ENCODE assay signal across 28 cellular contexts in the genomic region with DNA sequence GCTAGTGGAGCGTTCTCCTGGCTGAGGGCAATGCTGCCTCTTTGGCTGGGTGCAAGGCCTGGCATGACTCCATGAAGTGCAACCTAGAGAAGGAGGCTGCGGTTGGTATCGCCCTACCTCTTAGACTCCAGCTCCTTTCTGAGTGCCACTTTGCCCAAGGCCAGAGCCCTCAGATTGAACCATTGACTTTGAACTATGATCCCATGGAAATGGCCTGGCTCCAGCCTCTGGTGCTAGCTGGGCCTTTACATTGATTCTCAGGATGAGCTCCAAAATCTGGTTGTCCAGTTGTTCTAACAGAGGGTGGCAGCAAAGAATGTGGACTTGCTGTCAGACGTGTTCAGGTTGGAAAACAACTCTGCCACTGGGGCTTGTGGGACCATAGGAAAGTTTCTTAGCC. TPM values are rescaled to one million over a fixed set of nuclear protein-coding genes. Genes with fewer than 3 reads are reported as not detected.
DNase-seq lines count a peak whose midpoint lies in the region; ATAC-seq, FAIRE-seq and TF ChIP-seq lines count a peak whose summit lies in the region.
"Had no signal": no experiment of that assay in that cellular context is flagged by ENCODE, and none has a peak within 500 bp of the region (broad histone marks: within the 10 kb centered on the region; RNA-seq: fewer than 3 reads in every experiment).

No MANE protein-coding gene starts in this region.

- H3K27me3 ChIP-seq in SK-N-SH (ENCODE audit: insufficient read depth) (no peaks in the 10 kb centered on the region), brain microvascular endothelial cell (replicated peaks) (no peaks in the 10 kb centered on the region), HepG2 (ENCODE audit: control insufficient read depth in 1 of 2, insufficient read depth in 2 of 2, low read length in 2 of 2) (peaks cover 2 to 22% of the 10 kb centered on the region in 2 experiments; a peak in 2 of 5 replicates), smooth muscle cell (ENCODE audit: low read depth) (no peaks in the 10 kb centered on the region), ascending aorta (no peaks in the 10 kb centered on the region)
- H3K27me3 ChIP-seq: SJSA1 had no signal

- no peaks in the 10 kb centered on the region for H3K9me3 Mint-ChIP-seq in activated CD8-positive, alpha-beta T cell treated with anti-CD3 and anti-CD28 coated beads for 36 hours

- H3K79me2 ChIP-seq in SK-N-SH (ENCODE audit: insufficient read depth) (no peaks in the 10 kb centered on the region), HepG2 (ENCODE audit: insufficient read depth, low read length) (no peaks in the 10 kb centered on the region), smooth muscle cell (ENCODE audit: low read depth) (no peaks in the 10 kb centered on the region)

- TF ChIP-seq POLR2A in HepG2 (IDR thresholded peaks at IDR 0.05; ENCODE audit: insufficient read depth in 1 of 2, low read depth in 2 of 2, low read length in 2 of 2) = no peak

- in situ Hi-C loops in brain microvascular endothelial cell (cut with HindIII; ENCODE audit: low pct_ligation_motif_present, low sequenced_read_pairs) (no loop called here), HepG2 (cut with HindIII; ENCODE audit: extremely low pct_ligation_motif_present, low pct_unique_long_range_greater_than_20kb) (no loop called here)

- H3K4me2 ChIP-seq in SK-N-SH (no peak overlapping the region), HepG2 (ENCODE audit: low read depth, low read length) (no peak overlapping the region), smooth muscle cell (no peak overlapping the region)
- H3K4me2 ChIP-seq: GM23338 had no signal

- CTCF ChIA-PET in SK-N-SH (lab: Yijun Ruan, JAX) (interaction anchor here (0.8 to 1.9 kb wide), 3 partner anchors 14 to 165 kb away, joined by 3 to 7 read pairs (median 5); no protein-coding TSS in a partner anchor), HepG2 (lab: Yijun Ruan, JAX; ENCODE audit: low intra/inter-chr PET ratio, low total read pairs) (interaction anchor here (0.7 to 1.8 kb wide), 2 partner anchors 151 to 165 kb away, joined by 3 to 8 read pairs; no protein-coding TSS in a partner anchor)
- CTCF ChIA-PET in activated CD8-positive, alpha-beta T cell treated with anti-CD3 and anti-CD28 coated beads for 36 hours (lab: Charles Lee) = interaction anchor here (1.2 kb wide), 1 partner anchor 14 kb away, joined by 3 read pairs; no protein-coding TSS in a partner anchor

- no peaks in the 10 kb centered on the region for H3K36me3 Mint-ChIP-seq in activated CD8-positive, alpha-beta T cell treated with anti-CD3 and anti-CD28 coated beads for 36 hours (ENCODE audit: low read depth)
- H3K36me3 Mint-ChIP-seq: CD8-positive, alpha-beta memory T cell; IgD-negative memory B cell had no signal

- H3K9me2 ChIP-seq in SK-N-SH = no peaks in the 10 kb centered on the region

- DNase-seq in SK-N-SH (no peak), brain microvascular endothelial cell (no peak), HepG2 (ENCODE audit: low spot score) (peak; percentile 52), smooth muscle cell (lab: John Stamatoyannopoulos, UW; ENCODE audit: unreplicated experiment) (no peak), A172 (ENCODE audit: low spot score) (no peak), ascending aorta (ENCODE audit: low spot score in 2 of 2) (no peak)
- DNase-seq in activated CD8-positive, alpha-beta T cell treated with anti-CD3 and anti-CD28 coated beads for 36 hours = no peak
- DNase-seq: CD8-positive, alpha-beta memory T cell; DMS53; GDM1; MV-4-11; NCI-H1105 treated with DMSO at 0.1 percent for 48 hours; NCI-H1694; NCI-H2081; NCI-H2171; NCI-H345; NCI-H524; NCI-H82 had no signal

- no peak overlapping the region for H3K4me3 Mint-ChIP-seq in activated CD8-positive, alpha-beta T cell treated with anti-CD3 and anti-CD28 coated beads for 36 hours
- H3K4me3 Mint-ChIP-seq: CD8-positive, alpha-beta memory T cell; GM23338 had no signal

- H3K4me3 ChIP-seq in SK-N-SH (ENCODE audit: low read depth in 2 of 2, low read length in 1 of 2) (no peak overlapping the region), brain microvascular endothelial cell (ENCODE audit: low read depth, low read length) (no peak overlapping the region), HepG2 (replicated peaks in 1 of 3; ENCODE audit: insufficient read depth in 1 of 3, low read depth in 2 of 3, low read length in 3 of 3) (no peak overlapping the region), smooth muscle cell (no peak overlapping the region), ascending aorta (no peak overlapping the region)
- H3K4me3 ChIP-seq: GM23338, HAP-1, SJSA1 had no signal

- H3F3A ChIP-seq in SK-N-SH (replicated peaks; ENCODE audit: insufficient read depth) = no peaks in the 10 kb centered on the region
- H3F3A ChIP-seq in smooth muscle cell (ENCODE audit: low read depth) = no peaks in the 10 kb centered on the region

- no TSS peak for BruUV-seq in HepG2 (replicated peaks; lab: Mats Ljungman, UMichigan)

- POLR2A ChIA-PET in SK-N-SH (lab: Yijun Ruan, JAX) = no interaction called here
- POLR2A ChIA-PET in HepG2 (lab: Yijun Ruan, JAX) = interaction anchor here (0.7 to 1.9 kb wide), 8 partner anchors 12 to 165 kb away, joined by 3 to 11 read pairs (median 4); partner anchors contain the start of gene SMOC1
- POLR2A ChIA-PET in activated CD8-positive, alpha-beta T cell treated with anti-CD3 and anti-CD28 coated beads for 36 hours (lab: Charles Lee) = no interaction called here

- H3K9me3 ChIP-seq in SK-N-SH (no peaks in the 10 kb centered on the region), HepG2 (ENCODE audit: low read length) (peaks cover 10% of the 10 kb centered on the region), smooth muscle cell (replicated peaks; ENCODE audit: low read depth) (no peaks in the 10 kb centered on the region), ascending aorta (no peaks in the 10 kb centered on the region)
- H3K9me3 ChIP-seq: HAP-1, SJSA1 had no signal

- TF ChIP-seq RAD21 in SK-N-SH (IDR thresholded peaks at IDR 0.05; ENCODE audit: low read length) (0 out of 2 replicates have a peak, but pooled peaks have one; percentile 14), HepG2 (CRISPR knock-in tag; IDR thresholded peaks at IDR 0.05) (peak; percentile 78)

- no peak overlapping the region for H3K9ac ChIP-seq in SK-N-SH
- H3K9ac ChIP-seq in HepG2 (ENCODE audit: insufficient read depth, low read depth, low read length) = no peak overlapping the region
- H3K9ac ChIP-seq in smooth muscle cell (ENCODE audit: low read depth) = no peak overlapping the region

- H2AFZ ChIP-seq in SK-N-SH (ENCODE audit: low read depth) = no peak overlapping the region
- no peak overlapping the region for H2AFZ ChIP-seq in HepG2 (ENCODE audit: low read length)
- no peak overlapping the region for H2AFZ ChIP-seq in smooth muscle cell (ENCODE audit: low read depth)
- H2AFZ ChIP-seq: GM23338 had no signal

- TF ChIP-seq EP300 in SK-N-SH (IDR thresholded peaks at IDR 0.05; ENCODE audit: borderline replicate concordance in 1 of 2, low read depth in 1 of 2, low read length in 1 of 2) (no peak), HepG2 (IDR thresholded peaks at IDR 0.05; ENCODE audit: low read depth in 2 of 2, low read length in 2 of 2) (no peak), HepG2 (CRISPR knock-in tag; IDR thresholded peaks at IDR 0.05; ENCODE audit: borderline replicate concordance) (no peak)

- no peak overlapping the region for H3K27ac Mint-ChIP-seq in activated CD8-positive, alpha-beta T cell treated with anti-CD3 and anti-CD28 coated beads for 36 hours
- H3K27ac Mint-ChIP-seq: CD8-positive, alpha-beta memory T cell; GM23338; IgD-negative memory B cell had no signal

- TF ChIP-seq CTCF in SK-N-SH (IDR thresholded peaks at IDR 0.05) = no peak
- TF ChIP-seq CTCF in brain microvascular endothelial cell (IDR thresholded peaks at IDR 0.05; ENCODE audit: low read depth, low read length, missing control alignments) = peak; percentile 18
- peak; percentile 79 for TF ChIP-seq CTCF in HepG2 (CRISPR knock-in tag; IDR thresholded peaks at IDR 0.05)
- no peak for TF ChIP-seq CTCF in activated CD8-positive, alpha-beta T cell treated with anti-CD3 and anti-CD28 coated beads for 36 hours (IDR thresholded peaks at IDR 0.05)
- TF ChIP-seq CTCF in smooth muscle cell (IDR thresholded peaks at IDR 0.05; ENCODE audit: borderline replicate concordance, insufficient read depth, poor library complexity, severe bottlenecking) = no peak
- no peak for TF ChIP-seq CTCF in ascending aorta (IDR thresholded peaks at IDR 0.05)

- H3K27ac ChIP-seq in SK-N-SH (ENCODE audit: low read depth in 2 of 2, low read length in 1 of 2) = no peak overlapping the region
- H3K27ac ChIP-seq in brain microvascular endothelial cell = no peak overlapping the region
- no peak overlapping the region for H3K27ac ChIP-seq in HepG2 (ENCODE audit: extremely low read length, insufficient read depth, low read length)
- H3K27ac ChIP-seq in smooth muscle cell (ENCODE audit: low read depth) = no peak overlapping the region
- no peak overlapping the region for H3K27ac ChIP-seq in ascending aorta
- H3K27ac ChIP-seq: 22Rv1, C4-2B, SJSA1 had no signal

- intact Hi-C loops in HepG2 (cut with micrococcal nuclease; ENCODE audit: unreplicated experiment) (loop anchor here (2.0 kb wide), 1 partner anchor 214 kb away; no protein-coding TSS in a partner anchor), ascending aorta (cut with DNase I) (no loop called here)
- intact Hi-C loops in activated CD8-positive, alpha-beta T cell treated with anti-CD3 and anti-CD28 coated beads for 36 hours (cut with micrococcal nuclease) = no loop called here

- WGBS in SK-N-SH (ENCODE audit: low lambda C conversion rate) = 41% methylated on average over 4 of the region's 4 CpGs
- 64% methylated on average over 4 of the region's 4 CpGs for WGBS in HepG2 (ENCODE audit: low lambda C conversion rate)
- WGBS in smooth muscle cell (ENCODE audit: low lambda C conversion rate) = 97% methylated on average over 4 of the region's 4 CpGs

- H3K36me3 ChIP-seq in SK-N-SH (replicated peaks in 1 of 2; ENCODE audit: control insufficient read depth in 1 of 2, insufficient read depth in 2 of 2, low read length in 1 of 2) (no peaks in the 10 kb centered on the region), brain microvascular endothelial cell (replicated peaks) (no peaks in the 10 kb centered on the region), HepG2 (replicated peaks in 1 of 2; ENCODE audit: control insufficient read depth in 1 of 2, insufficient read depth in 2 of 2, low read length in 2 of 2) (no peaks in the 10 kb centered on the region), smooth muscle cell (ENCODE audit: low read depth) (no peaks in the 10 kb centered on the region), ascending aorta (no peaks in the 10 kb centered on the region)
- H3K36me3 ChIP-seq: HAP-1, SJSA1 had no signal

- H3K27me3 Mint-ChIP-seq in activated CD8-positive, alpha-beta T cell treated with anti-CD3 and anti-CD28 coated beads for 36 hours = peaks cover 12% of the 10 kb centered on the region

- no peaks in the 10 kb centered on the region for H3K4me1 Mint-ChIP-seq in activated CD8-positive, alpha-beta T cell treated with anti-CD3 and anti-CD28 coated beads for 36 hours (ENCODE audit: low read depth)
- H3K4me1 Mint-ChIP-seq: CD8-positive, alpha-beta memory T cell; IgD-negative memory B cell had no signal

- H4K20me1 ChIP-seq in SK-N-SH (ENCODE audit: insufficient read depth) = no peaks in the 10 kb centered on the region
- H4K20me1 ChIP-seq in HepG2 (ENCODE audit: insufficient read depth, low read length) = no peaks in the 10 kb centered on the region
- H4K20me1 ChIP-seq in smooth muscle cell (ENCODE audit: low read depth) = no peaks in the 10 kb centered on the region

- FAIRE-seq in HepG2 (lab: Jason Lieb, UNC) = peak; percentile 72
- FAIRE-seq: RCC 7860 had no signal

- no peak for ATAC-seq in SK-N-SH treated with all-trans-retinoic acid at 6 μM for 48 hours
- peak; percentile 83 for ATAC-seq in HepG2
- no peak for ATAC-seq in activated CD8-positive, alpha-beta T cell treated with anti-CD3 and anti-CD28 coated beads for 36 hours
- ATAC-seq: GM23338, Right ventricle myocardium inferior had no signal

- H3K4me1 ChIP-seq in SK-N-SH (ENCODE audit: control insufficient read depth in 1 of 2, insufficient read depth in 2 of 2, low read depth in 1 of 2, low read length in 1 of 2) = no peaks in the 10 kb centered on the region; a peak in 1 of 4 replicates
- H3K4me1 ChIP-seq in HepG2 (ENCODE audit: insufficient read depth, low read length) = peaks cover 37% of the 10 kb centered on the region
- H3K4me1 ChIP-seq in smooth muscle cell (ENCODE audit: low read depth) = peaks cover 12% of the 10 kb centered on the region
- H3K4me1 ChIP-seq in ascending aorta = no peaks in the 10 kb centered on the region
- H3K4me1 ChIP-seq: HAP-1, SJSA1 had no signal

RNA-seq across cellular contexts. Expression of gene SMOC1, which starts 16.1 kb away (rescaled TPM):
- polyA plus RNA-seq in SK-N-SH (2012; rRNA removed) (not detected in 2 replicates), HepG2 (2011; rRNA removed) (35.6 and 42.1 TPM in 2 replicates), smooth muscle cell (0.53 and 1.6 TPM in 2 replicates)
- polyA plus RNA-seq in SK-N-SH (2012; cell fraction: cytosol; rRNA removed) = 0.01 TPM in 1 of 2 replicates, not detected in the other
- polyA plus RNA-seq in SK-N-SH (2012; cell fraction: nucleus; rRNA removed) = 0.06 TPM in 1 of 2 replicates, not detected in the other
- total RNA-seq in HepG2 (2016; rRNA removed; fragmentation: Illumina TruSeq; extraction: Trizol) (7.3 and 17.8 TPM in 2 replicates), smooth muscle cell (3.8 and 6.3 TPM in 2 replicates), ascending aorta (16.6 TPM)
- 9.0 and 10.2 TPM in 2 replicates for total RNA-seq in HepG2 (2016; cell fraction: cytosol; rRNA removed; fragmentation: Illumina TruSeq; extraction: Trizol; ENCODE audit: low read depth)
- total RNA-seq in HepG2 (2016; cell fraction: insoluble cytoplasmic fraction; rRNA removed; fragmentation: Illumina TruSeq; extraction: Trizol) = 6.2 and 18.0 TPM in 2 replicates
- total RNA-seq in HepG2 (2016; cell fraction: membrane; rRNA removed; fragmentation: Illumina TruSeq; extraction: Trizol) = 6.9 and 8.3 TPM in 2 replicates
- total RNA-seq in HepG2 (2016; cell fraction: nucleus; rRNA removed; fragmentation: Illumina TruSeq; extraction: Trizol) = 20.7 and 28.1 TPM in 2 replicates
- 32.2 and 39.1 TPM in 2 replicates for polyA plus RNA-seq in HepG2 (2011; cell fraction: cytosol; rRNA removed)
- 47.2 and 50.5 TPM in 2 replicates for polyA plus RNA-seq in HepG2 (2011; cell fraction: nucleus; rRNA removed)
- polyA plus RNA-seq in HepG2 (2012) = 31.2 and 40.4 TPM in 2 replicates
- polyA plus RNA-seq in HepG2 (2016; cell fraction: cytosol; fragmentation: Illumina TruSeq; extraction: Trizol; ENCODE audit: low read depth) = 2.0 and 2.9 TPM in 2 replicates
- 11.7 and 14.0 TPM in 2 replicates for polyA plus RNA-seq in HepG2 (2016; cell fraction: insoluble cytoplasmic fraction; fragmentation: Illumina TruSeq; extraction: Trizol; ENCODE audit: low read depth)
- polyA plus RNA-seq in HepG2 (2016; cell fraction: membrane; fragmentation: Illumina TruSeq; extraction: Trizol; ENCODE audit: low read depth) = 3.9 TPM in 2 replicates
- polyA plus RNA-seq in HepG2 (2016; cell fraction: nucleus; fragmentation: Illumina TruSeq; extraction: Trizol; ENCODE audit: insufficient read depth, low read depth) = 47.9 and 54.1 TPM in 2 replicates
- 31.7 and 106 TPM in 2 replicates for polyA minus RNA-seq in HepG2 (2011; rRNA and poly(A)+ RNA removed; ENCODE audit: low replicate concordance)
- 26.9 and 29.0 TPM in 2 replicates for polyA minus RNA-seq in HepG2 (2011; cell fraction: cytosol; rRNA and poly(A)+ RNA removed)
- polyA minus RNA-seq in HepG2 (2011; cell fraction: nucleus; rRNA and poly(A)+ RNA removed) = 31.0 and 31.3 TPM in 2 replicates
- total RNA-seq in activated CD8-positive, alpha-beta T cell treated with anti-CD3 and anti-CD28 coated beads for 36 hours = not detected
- not detected in 2 replicates for total RNA-seq in A172 (2014; rRNA removed; shearing (Covaris generic))
- total RNA-seq: CD8-positive, alpha-beta memory T cell; OCI-LY7; SJSA1 had no signal
- polyA plus RNA-seq: CD8-positive, alpha-beta memory T cell; IgD-negative memory B cell had no signal

Comparison
In these comparisons a context has a peak if more than half of its experiments do, and no peak if none do; other contexts are left out.
1. CTCF ChIP-seq: peak in brain microvascular endothelial cell (single experiment) and HepG2 (single experiment); none in SK-N-SH (single experiment), activated CD8-positive, alpha-beta T cell treated with anti-CD3 and anti-CD28 coated beads for 36 hours (single experiment), smooth muscle cell (single experiment) and ascending aorta (0 of 3).
2. Of the 25 proteins assayed by ChIP-seq in both HepG2 and SK-N-SH: peak only in HepG2: CTCF, RXRA and SMC3; only in SK-N-SH: none; in both: RAD21; in neither: 21.